ENCODE assay signal across 27 cellular contexts in the genomic region with DNA sequence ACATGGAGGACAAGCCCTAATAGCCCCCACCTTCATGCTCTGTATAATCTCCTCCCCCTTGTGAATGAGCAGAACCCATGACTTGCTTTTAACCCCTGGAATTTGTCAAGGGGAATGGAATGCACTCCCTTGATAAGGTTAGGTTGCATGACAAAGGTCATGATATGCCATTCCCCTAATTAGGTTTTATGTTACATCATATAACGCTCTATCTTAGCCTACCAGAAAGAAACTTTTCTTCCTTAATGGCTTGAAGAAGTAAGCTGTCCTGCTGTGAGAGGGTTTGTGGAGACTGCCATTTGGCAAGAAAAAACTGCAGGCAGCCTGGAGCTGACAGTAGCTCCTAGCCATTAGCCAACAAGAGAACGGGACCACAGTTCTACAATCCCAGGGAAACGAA.
DNase-seq lines count a peak whose midpoint lies in the region; ATAC-seq and TF ChIP-seq lines count a peak whose summit lies in the region.
"Had no signal": no experiment of that assay in that cellular context is flagged by ENCODE, and none has a peak within 500 bp of the region (broad histone marks: within the 10 kb centered on the region; RNA-seq: fewer than 3 reads in every experiment).

No MANE protein-coding gene starts in this region.

- no peaks in the 10 kb centered on the region for H3F3A ChIP-seq in PC-3 (ENCODE audit: low read length, unreplicated experiment)

- H3K36me3 ChIP-seq in H7 (replicated peaks; ENCODE audit: control insufficient read depth, insufficient read depth, low read length) (no peaks in the 10 kb centered on the region), HUES64 (ENCODE audit: insufficient read depth, low read length) (no peaks in the 10 kb centered on the region), hepatocyte (replicated peaks; ENCODE audit: insufficient read depth, low read depth) (no peaks in the 10 kb centered on the region), PC-3 (ENCODE audit: low read depth, low read length) (no peaks in the 10 kb centered on the region)
- H3K36me3 ChIP-seq: right lobe of liver, tibial artery had no signal

- no peak overlapping the region for H3K4me2 ChIP-seq in hepatocyte
- no peak overlapping the region for H3K4me2 ChIP-seq in PC-3 (ENCODE audit: low read length)
- H3K4me2 ChIP-seq: PC-9 had no signal

- H3K27me3 Mint-ChIP-seq in nephron progenitor cell (ENCODE audit: low read depth, poor library complexity), result no peaks in the 10 kb centered on the region
- no peaks in the 10 kb centered on the region for H3K27me3 Mint-ChIP-seq in immature natural killer cell (ENCODE audit: low read depth in 3 of 3)
- H3K27me3 Mint-ChIP-seq: activated naive CD8-positive, alpha-beta T cell treated with anti-CD3 and anti-CD28 coated beads for 36 hours; stimulated activated naive CD8-positive, alpha-beta T cell treated with anti-CD3 and anti-CD28 coated beads, Interleukin-15, amount 100 ng/mL, for 72 hours had no signal

- no peaks in the 10 kb centered on the region for H3K27me3 ChIP-seq in H7 (ENCODE audit: control insufficient read depth, insufficient read depth, low read length)
- H3K27me3 ChIP-seq in HUES64 (ENCODE audit: insufficient read depth, low read length), result no peaks in the 10 kb centered on the region
- H3K27me3 ChIP-seq in hepatocyte, result no peaks in the 10 kb centered on the region
- H3K27me3 ChIP-seq in PC-3 (ENCODE audit: low read length), result no peaks in the 10 kb centered on the region
- H3K27me3 ChIP-seq: right lobe of liver, tibial artery had no signal

- H3K4me3 ChIP-seq in H7 (ENCODE audit: insufficient read depth, low read depth, low read length) (no peak overlapping the region), HUES64 (ENCODE audit: low read length) (no peak overlapping the region), hepatocyte (no peak overlapping the region), PC-3 (ENCODE audit: low read length) (no peak overlapping the region)
- H3K4me3 ChIP-seq: PC-9, right lobe of liver, tibial artery had no signal

- H3K27ac ChIP-seq in HUES64 (ENCODE audit: low read depth, low read length) (peak overlapping the region; percentile 16; the same call in 1 of the 2 replicates), hepatocyte (no peak overlapping the region), PC-3 (ENCODE audit: low read length) (no peak overlapping the region)
- H3K27ac ChIP-seq: epithelial cell of prostate, PC-9, right lobe of liver, tibial artery had no signal

- no peaks in the 10 kb centered on the region for H3K79me2 ChIP-seq in hepatocyte
- H3K79me2 ChIP-seq in PC-3 (ENCODE audit: low read length), result no peaks in the 10 kb centered on the region

- H2AFZ ChIP-seq in hepatocyte (peak overlapping the region; percentile 27), PC-3 (ENCODE audit: low read length) (no peak overlapping the region)
- H2AFZ ChIP-seq: PC-9 had no signal

- CTCF ChIA-PET in PC-3 (lab: Charles Lee), result no interaction called here

- H4K20me1 ChIP-seq in hepatocyte (ENCODE audit: insufficient read depth, poor library complexity, severe bottlenecking) (no peaks in the 10 kb centered on the region), PC-3 (ENCODE audit: low read length) (no peaks in the 10 kb centered on the region)

- no peak overlapping the region for H3K4me3 Mint-ChIP-seq in nephron progenitor cell
- no peak overlapping the region for H3K4me3 Mint-ChIP-seq in immature natural killer cell
- H3K4me3 Mint-ChIP-seq: activated naive CD8-positive, alpha-beta T cell treated with anti-CD3 and anti-CD28 coated beads for 36 hours; stimulated activated naive CD8-positive, alpha-beta T cell treated with anti-CD3 and anti-CD28 coated beads, Interleukin-15, amount 100 ng/mL, for 72 hours had no signal

- H3K4me1 Mint-ChIP-seq in nephron progenitor cell (peaks cover 27% of the 10 kb centered on the region), immature natural killer cell (no peaks in the 10 kb centered on the region)

- H3K27ac Mint-ChIP-seq in nephron progenitor cell (peak overlapping the region; percentile 90), immature natural killer cell (no peak overlapping the region)
- H3K27ac Mint-ChIP-seq: activated naive CD8-positive, alpha-beta T cell treated with anti-CD3 and anti-CD28 coated beads for 36 hours; stimulated activated naive CD8-positive, alpha-beta T cell treated with anti-CD3 and anti-CD28 coated beads, Interleukin-15, amount 100 ng/mL, for 72 hours had no signal

- H3K9me3 ChIP-seq in HUES64 (ENCODE audit: insufficient read depth, low read depth, low read length), result no peaks in the 10 kb centered on the region
- H3K9me3 ChIP-seq in hepatocyte (ENCODE audit: low read depth), result no peaks in the 10 kb centered on the region
- no peaks in the 10 kb centered on the region for H3K9me3 ChIP-seq in PC-3 (ENCODE audit: low read length)
- H3K9me3 ChIP-seq: right lobe of liver, tibial artery had no signal

- POLR2A ChIA-PET in PC-3 (lab: Charles Lee; ENCODE audit: unreplicated experiment), result no interaction called here

- no peak overlapping the region for H3K9ac ChIP-seq in HUES64 (ENCODE audit: low read depth, low read length)
- H3K9ac ChIP-seq in PC-3 (ENCODE audit: low read length), result no peak overlapping the region

- DNase-seq in H7, result peak; percentile 16
- no peak for DNase-seq in hepatocyte (ENCODE audit: low spot score)
- DNase-seq in nephron progenitor cell, result peak; percentile 14
- no peak for DNase-seq in immature natural killer cell
- DNase-seq in AML-193 (lab: John Stamatoyannopoulos, UW), result no peak
- no peak for DNase-seq in stimulated activated CD4-positive, alpha-beta T cell treated with anti-CD3 and anti-CD28 coated beads, Interleukin-1b, Interleukin-23, amount 100 ng/mL, for 48 hours
- DNase-seq in PC-3, result no peak
- DNase-seq: activated CD4-positive, alpha-beta T cell treated with anti-CD3 and anti-CD28 coated beads, Interleukin-2, amount 50 U/mL, for 48 hours; activated CD4-positive, CD25-positive, alpha-beta regulatory T cell; activated CD8-positive, alpha-beta memory T cell treated with anti-CD3 and anti-CD28 coated beads, Interleukin-2, amount 50 U/mL, for 48 hours; activated naive CD8-positive, alpha-beta T cell treated with anti-CD3 and anti-CD28 coated beads for 36 hours; C1 segment of cervical spinal cord; Calu3; HCEC 1CT; NCI-H1105 treated with DMSO at 0.1 percent for 48 hours; NCI-H2081; NCI-H446 treated with DMSO at 0.1 percent for 48 hours; PC-9; right lobe of liver; SHP77 treated with DMSO at 0.1 percent for 48 hours; stimulated activated CD4-positive, alpha-beta T cell treated with anti-CD3 and anti-CD28 coated beads, Interleukin-15, amount 100 ng/mL, for 24 hours; stimulated activated naive CD8-positive, alpha-beta T cell treated with anti-CD3 and anti-CD28 coated beads, Interleukin-15, amount 100 ng/mL, for 72 hours; SW 1271; T1000; tibial artery had no signal

- TF ChIP-seq CTCF in hepatocyte (IDR thresholded peaks at IDR 0.05; ENCODE audit: poor library complexity), result no peak
- TF ChIP-seq CTCF in nephron progenitor cell (IDR thresholded peaks at IDR 0.05), result no peak
- no peak for TF ChIP-seq CTCF in PC-3 (conservative IDR thresholded peaks at IDR 0.05; ENCODE audit: low read depth, low read length)

- no peak for ATAC-seq in PC-3
- ATAC-seq: right lobe of liver had no signal

- peaks cover 39% of the 10 kb centered on the region for H3K9me3 Mint-ChIP-seq in nephron progenitor cell
- peaks cover 7 to 23% (median 12%) of the 10 kb centered on the region in 6 donors for H3K9me3 Mint-ChIP-seq in immature natural killer cell

- H3K36me3 Mint-ChIP-seq in nephron progenitor cell (ENCODE audit: low read depth) (peaks cover 23% of the 10 kb centered on the region), immature natural killer cell (peaks cover 0 to 5% (median 0%) of the 10 kb centered on the region in 3 donors)

- H3K9me2 ChIP-seq in hepatocyte (replicated peaks; ENCODE audit: insufficient read depth) (no peaks in the 10 kb centered on the region), PC-3 (replicated peaks; ENCODE audit: low read length) (no peaks in the 10 kb centered on the region)

- no TSS peak for BruUV-seq in PC-3 (replicated peaks; lab: Mats Ljungman, UMichigan)

- intact Hi-C loops in PC-3 (cut with micrococcal nuclease), result no loop called here

- H3K4me1 ChIP-seq in HUES64 (ENCODE audit: insufficient read depth, low read length) (peaks cover 19% of the 10 kb centered on the region), hepatocyte (ENCODE audit: insufficient read depth) (no peaks in the 10 kb centered on the region), PC-3 (ENCODE audit: insufficient read depth, low read length) (no peaks in the 10 kb centered on the region)
- H3K4me1 ChIP-seq: right lobe of liver, tibial artery had no signal

- WGBS in HUES64, result 27% methylated on average over 2 of the region's 3 CpGs
- 39% methylated on average over 3 of the region's 3 CpGs for WGBS in hepatocyte (ENCODE audit: low lambda C conversion rate, missing lambda C conversion rate)

Comparison
In these comparisons a context has a peak if more than half of its experiments do, and no peak if none do; other contexts are left out.
1. DNase-seq: peak in H7 (single experiment) and nephron progenitor cell (single experiment); none in hepatocyte (single experiment), immature natural killer cell (0 of 3), AML-193 (0 of 2), stimulated activated CD4-positive, alpha-beta T cell treated with anti-CD3 and anti-CD28 coated beads, Interleukin-1b, Interleukin-23, amount 100 ng/mL, for 48 hours (single experiment) and PC-3 (single experiment).